23 cellular contexts compared by ENCODE assay signal in the genomic region with DNA sequence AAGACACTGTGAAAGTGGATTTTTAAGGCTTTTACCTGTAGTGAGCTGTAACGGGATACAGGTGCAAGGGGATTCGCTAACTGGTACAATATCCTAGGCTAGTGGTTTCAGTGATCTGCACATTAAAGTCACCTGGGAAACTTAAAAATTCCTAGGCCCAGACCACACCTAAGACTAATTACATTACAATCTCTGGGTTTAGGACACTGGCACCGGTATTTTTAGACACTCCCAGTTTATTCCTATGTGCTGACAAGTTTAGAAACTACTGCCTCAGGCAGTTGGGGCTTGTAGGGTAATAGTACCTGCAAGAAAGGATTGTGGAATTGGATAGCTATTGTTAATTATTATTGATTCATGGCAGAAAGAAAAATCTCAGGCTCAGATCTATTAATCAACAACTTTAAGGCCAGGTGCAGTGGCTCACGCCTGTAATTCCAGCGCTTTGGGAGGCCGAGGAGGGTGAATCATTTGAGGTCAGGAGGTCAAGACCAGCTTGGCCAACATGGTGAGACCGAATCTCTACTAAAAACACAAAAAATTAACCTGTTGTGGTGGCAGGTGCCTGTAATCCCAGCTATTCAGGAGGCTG. TPM values are rescaled to one million over a fixed set of nuclear protein-coding genes. Genes with fewer than 3 reads are reported as not detected.
A peak's percentile ranks its signal among the peaks of the same experiment; 100 is the strongest.
DNase-seq lines count a peak whose midpoint lies in the region; FAIRE-seq and TF ChIP-seq lines count a peak whose summit lies in the region.
"Had no signal": no experiment of that assay in that cellular context is flagged by ENCODE, and none has a peak within 500 bp of the region (broad histone marks: within the 10 kb centered on the region; RNA-seq: fewer than 3 reads in every experiment).

No MANE protein-coding gene starts in this region.

- no peaks in the 10 kb centered on the region for H3K36me3 ChIP-seq in WERI-Rb-1
- H3K36me3 ChIP-seq: BE2C had no signal

- in situ Hi-C loops in Caki2 (cut with HindIII; ENCODE audit: low pct_unique_long_range_greater_than_20kb, low sequenced_read_pairs), result no loop called here

- FAIRE-seq in RCC 7860 (lab: Jason Lieb, UNC), result peak; percentile 81
- FAIRE-seq: A204.1, GM18507 had no signal

- H3K9me3 ChIP-seq in WERI-Rb-1 (ENCODE audit: severe bottlenecking), result no peaks in the 10 kb centered on the region
- H3K9me3 ChIP-seq: BE2C had no signal

- H3K4me3 ChIP-seq in WERI-Rb-1 (ENCODE audit: low read depth, low read length), result no peak overlapping the region
- H3K4me3 ChIP-seq: SK-N-MC had no signal

- no peak for TF ChIP-seq CTCF in WERI-Rb-1 (IDR thresholded peaks at IDR 0.05; ENCODE audit: low read depth, low read length)
- TF ChIP-seq CTCF in GM10248 (IDR thresholded peaks at IDR 0.05; ENCODE audit: control extremely low read depth, extremely low read depth, low read depth, missing control alignments), result no peak

- CTCF ChIA-PET in GM10248 (lab: Yijun Ruan, JAX), result no interaction called here

- no peak overlapping the region for H3K27ac ChIP-seq in WERI-Rb-1
- H3K27ac ChIP-seq: SK-N-MC had no signal

- POLR2A ChIA-PET in GM10248 (lab: Yijun Ruan, JAX), result no interaction called here

- H3K27me3 ChIP-seq in WERI-Rb-1 (ENCODE audit: insufficient read depth, low read depth, severe bottlenecking), result peaks cover 2% of the 10 kb centered on the region

- DNase-seq in Caki2 (ENCODE audit: low read depth) (peak; percentile 19), RCC 7860 (ENCODE audit: low spot score) (no peak), glomerular visceral epithelial cell (ENCODE audit: extremely low spot score) (peak; percentile 12), mucosa of gallbladder (ENCODE audit: low spot score) (peak; percentile 58), islet precursor cell (no peak), WERI-Rb-1 (no peak), GM10248 (ENCODE audit: extremely low spot score) (no peak), DMS 273 treated with DMSO at 0.1 percent for 48 hours (lab: John Stamatoyannopoulos, UW) (no peak)
- DNase-seq: BE2C, DND-41, GOT3, HCEC 1CT, Karpas-422, NCI-H1694, NCI-H2081, NCI-H2171, NCI-H526, RPMI8226, SHP77 treated with DMSO at 0.1 percent for 48 hours had no signal

RNA-seq across cellular contexts. Expression of a gene that starts 50.4 kb away (rescaled TPM):
- total RNA-seq in Caki2 (2014; rRNA removed; shearing (Covaris generic); ENCODE audit: low replicate concordance), result not detected in 2 replicates
- total RNA-seq in mucosa of gallbladder, result 54.0 TPM
- total RNA-seq: MCF 10A had no signal

Comparison
In these comparisons a context has a peak if more than half of its experiments do, and no peak if none do; other contexts are left out.
1. DNase-seq: peak in Caki2 (single experiment), glomerular visceral epithelial cell (single experiment) and mucosa of gallbladder (single experiment); none in RCC 7860 (single experiment), islet precursor cell (single experiment), WERI-Rb-1 (single experiment), GM10248 (single experiment) and DMS 273 treated with DMSO at 0.1 percent for 48 hours (single experiment).
2. RNA of a gene that starts 50.4 kb away (total RNA-seq): 54.0 TPM in mucosa of gallbladder (single experiment); not detected in Caki2; every median in the first group is over 10 times any median in the second.